Comparison of ENCODE assay signal across 27 cellular contexts in the genomic region with DNA sequence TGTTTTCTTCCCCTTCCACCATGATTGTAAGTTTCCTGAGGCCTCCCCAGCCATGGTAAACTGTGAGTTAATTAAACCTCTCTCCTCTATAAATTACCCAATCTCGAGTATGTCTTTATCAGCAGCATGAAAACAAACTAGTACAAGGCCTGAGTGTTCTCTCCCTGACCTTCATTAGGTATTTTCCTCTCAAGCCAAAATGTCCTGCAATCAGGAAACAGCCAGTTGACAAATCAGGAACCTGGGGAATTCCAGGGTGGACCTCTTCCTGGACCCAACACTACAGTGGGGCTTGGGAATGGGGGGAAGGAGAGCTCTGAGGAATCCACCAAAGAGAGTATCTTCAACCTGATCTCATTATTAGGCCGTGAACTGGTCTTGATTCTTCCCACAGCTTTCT.
DNase-seq lines count a peak whose midpoint lies in the region; ATAC-seq and TF ChIP-seq lines count a peak whose summit lies in the region.
"Had no signal": no experiment of that assay in that cellular context is flagged by ENCODE, and none has a peak within 500 bp of the region (broad histone marks: within the 10 kb centered on the region; RNA-seq: fewer than 3 reads in every experiment).

No MANE protein-coding gene starts in this region.

- H3K79me2 ChIP-seq in neural progenitor cell (ENCODE audit: low read depth): no peaks in the 10 kb centered on the region

- H3K36me3 Mint-ChIP-seq in neural progenitor cell: no peaks in the 10 kb centered on the region
- H3K36me3 Mint-ChIP-seq: CD14-positive monocyte; CD8-positive, alpha-beta memory T cell had no signal

- ATAC-seq in Right ventricle myocardium superior (ENCODE audit: poor library complexity) (peak; percentile 73), psoas muscle (no peak)
- ATAC-seq: GM23338, PC-3 had no signal

- no peak overlapping the region for H2AFZ ChIP-seq in neural progenitor cell (replicated peaks)

- whole genome bisulfite sequencing in thyroid gland, 2 donors: 45 to 64% methylated on average over 2 of the region's 2 CpGs
- 53 to 68% (median 54%) methylated on average over 2 of the region's 2 CpGs for WGBS in psoas muscle, 3 donors

- H3K4me3 ChIP-seq in right atrium auricular region: no peak overlapping the region
- H3K4me3 ChIP-seq in left ventricle myocardium inferior: no peak overlapping the region
- no peak overlapping the region for H3K4me3 ChIP-seq in neural progenitor cell
- no peak overlapping the region for H3K4me3 ChIP-seq in thyroid gland (replicated peaks in 1 of 3)
- no peak overlapping the region for H3K4me3 ChIP-seq in psoas muscle
- H3K4me3 ChIP-seq: GM23338 had no signal

- no peak overlapping the region for H3K4me3 Mint-ChIP-seq in neural progenitor cell
- H3K4me3 Mint-ChIP-seq: CD14-positive monocyte; CD8-positive, alpha-beta memory T cell; GM23338; H9 had no signal

- no peaks in the 10 kb centered on the region for H3K27me3 Mint-ChIP-seq in neural progenitor cell (ENCODE audit: insufficient read depth, low read depth)

- H3K9me3 Mint-ChIP-seq in neural progenitor cell: peaks cover 5% of the 10 kb centered on the region
- H3K9me3 Mint-ChIP-seq: GM23338, H9 had no signal

- H3K9me3 ChIP-seq in right atrium auricular region: no peaks in the 10 kb centered on the region
- no peaks in the 10 kb centered on the region for H3K9me3 ChIP-seq in left ventricle myocardium inferior (replicated peaks)
- H3K9me3 ChIP-seq in neural progenitor cell (ENCODE audit: low read depth): no peaks in the 10 kb centered on the region
- H3K9me3 ChIP-seq in thyroid gland: no peaks in the 10 kb centered on the region
- no peaks in the 10 kb centered on the region for H3K9me3 ChIP-seq in psoas muscle
- H3K9me3 ChIP-seq: BE2C had no signal

- H3K4me1 ChIP-seq in right atrium auricular region: no peaks in the 10 kb centered on the region
- peaks cover 14% of the 10 kb centered on the region for H3K4me1 ChIP-seq in left ventricle myocardium inferior
- H3K4me1 ChIP-seq in neural progenitor cell: peaks cover 16% of the 10 kb centered on the region
- peaks cover 21 to 22% of the 10 kb centered on the region in 2 donors for H3K4me1 ChIP-seq in thyroid gland
- no peaks in the 10 kb centered on the region for H3K4me1 ChIP-seq in psoas muscle
- H3K4me1 ChIP-seq: BE2C had no signal

- no peak for DNase-seq in Right ventricle myocardium superior
- DNase-seq in right atrium auricular region (ENCODE audit: low spot score): no peak
- no peak for DNase-seq in left ventricle myocardium inferior
- DNase-seq in neural progenitor cell (ENCODE audit: low spot score): no peak
- no peak for DNase-seq in thyroid gland
- no peak for DNase-seq in NCI-H1105 (lab: John Stamatoyannopoulos, UW)
- no peak for DNase-seq in psoas muscle
- DNase-seq in activated CD4-positive, alpha-beta T cell treated with anti-CD3 and anti-CD28 coated beads, Interleukin-2, amount 50 U/mL, for 48 hours: no peak
- DNase-seq: 8988T; ACHN; BE2C; Calu3; CD8-positive, alpha-beta memory T cell; DMS79 treated with DMSO at 0.1 percent for 48 hours; GF-D8; H9; IMR-90; KG1; MM.1S; NCI-H1417 treated with DMSO at 0.1 percent for 48 hours; NCI-H187; NCI-H2081 treated with DMSO at 0.1 percent for 48 hours; NCI-H524; NCI-H748 treated with DMSO at 0.1 percent for 48 hours; PC-3 had no signal

- intact Hi-C loops in Right ventricle myocardium superior (cut with DNase I) (no loop called here), left ventricle myocardium inferior (cut with micrococcal nuclease) (no loop called here), thyroid gland (cut with DNase I) (no loop called here), psoas muscle (cut with DNase I) (no loop called here)

- H3K36me3 ChIP-seq in right atrium auricular region (no peaks in the 10 kb centered on the region), left ventricle myocardium inferior (no peaks in the 10 kb centered on the region), neural progenitor cell (no peaks in the 10 kb centered on the region), thyroid gland (no peaks in the 10 kb centered on the region), psoas muscle (ENCODE audit: insufficient read depth in 1 of 2, low read depth in 1 of 2) (no peaks in the 10 kb centered on the region)
- H3K36me3 ChIP-seq: BE2C had no signal

- no peak overlapping the region for H3K27ac ChIP-seq in right atrium auricular region
- peak overlapping the region; percentile 45 for H3K27ac ChIP-seq in left ventricle myocardium inferior (replicated peaks)
- no peak overlapping the region for H3K27ac ChIP-seq in neural progenitor cell
- peak overlapping the region in 2 of 3 donors; percentile 55 to 61 for H3K27ac ChIP-seq in thyroid gland
- no peak overlapping the region for H3K27ac ChIP-seq in psoas muscle

- no peak overlapping the region for H3K4me2 ChIP-seq in neural progenitor cell
- H3K4me2 ChIP-seq: GM23338 had no signal

- TF ChIP-seq POLR2A in thyroid gland (IDR thresholded peaks at IDR 0.05): no peak

- peak overlapping the region; percentile 77 for H3K27ac Mint-ChIP-seq in neural progenitor cell
- H3K27ac Mint-ChIP-seq: CD8-positive, alpha-beta memory T cell; GM23338 had no signal

- peaks cover 30% of the 10 kb centered on the region for H3K4me1 Mint-ChIP-seq in neural progenitor cell
- H3K4me1 Mint-ChIP-seq: CD8-positive, alpha-beta memory T cell had no signal

- H4K20me1 ChIP-seq in neural progenitor cell (ENCODE audit: low read depth): no peaks in the 10 kb centered on the region

- H3K27me3 ChIP-seq in right atrium auricular region (no peaks in the 10 kb centered on the region), left ventricle myocardium inferior (ENCODE audit: low read depth) (no peaks in the 10 kb centered on the region), neural progenitor cell (no peaks in the 10 kb centered on the region), thyroid gland (no peaks in the 10 kb centered on the region), psoas muscle (ENCODE audit: insufficient read depth in 3 of 3, low read length in 2 of 3) (no peaks in the 10 kb centered on the region)
- H3K27me3 ChIP-seq: BE2C had no signal

- no peaks in the 10 kb centered on the region for H3F3A ChIP-seq in neural progenitor cell (ENCODE audit: low read depth)

- TF ChIP-seq CTCF in right atrium auricular region (IDR thresholded peaks at IDR 0.05) (no peak), left ventricle myocardium inferior (IDR thresholded peaks at IDR 0.05; ENCODE audit: borderline replicate concordance) (no peak), neural progenitor cell (IDR thresholded peaks at IDR 0.05) (no peak), thyroid gland (IDR thresholded peaks at IDR 0.05) (no peak), psoas muscle (IDR thresholded peaks at IDR 0.05) (no peak)

- H3K9ac ChIP-seq in neural progenitor cell: no peak overlapping the region

Comparison
In these comparisons a context has a peak if more than half of its experiments do, and no peak if none do; other contexts are left out.
1. H3K27ac ChIP-seq: peak in left ventricle myocardium inferior (single experiment) and thyroid gland (2 of 3); none in right atrium auricular region (0 of 2), neural progenitor cell (single experiment) and psoas muscle (single experiment).